In the genomic region with DNA sequence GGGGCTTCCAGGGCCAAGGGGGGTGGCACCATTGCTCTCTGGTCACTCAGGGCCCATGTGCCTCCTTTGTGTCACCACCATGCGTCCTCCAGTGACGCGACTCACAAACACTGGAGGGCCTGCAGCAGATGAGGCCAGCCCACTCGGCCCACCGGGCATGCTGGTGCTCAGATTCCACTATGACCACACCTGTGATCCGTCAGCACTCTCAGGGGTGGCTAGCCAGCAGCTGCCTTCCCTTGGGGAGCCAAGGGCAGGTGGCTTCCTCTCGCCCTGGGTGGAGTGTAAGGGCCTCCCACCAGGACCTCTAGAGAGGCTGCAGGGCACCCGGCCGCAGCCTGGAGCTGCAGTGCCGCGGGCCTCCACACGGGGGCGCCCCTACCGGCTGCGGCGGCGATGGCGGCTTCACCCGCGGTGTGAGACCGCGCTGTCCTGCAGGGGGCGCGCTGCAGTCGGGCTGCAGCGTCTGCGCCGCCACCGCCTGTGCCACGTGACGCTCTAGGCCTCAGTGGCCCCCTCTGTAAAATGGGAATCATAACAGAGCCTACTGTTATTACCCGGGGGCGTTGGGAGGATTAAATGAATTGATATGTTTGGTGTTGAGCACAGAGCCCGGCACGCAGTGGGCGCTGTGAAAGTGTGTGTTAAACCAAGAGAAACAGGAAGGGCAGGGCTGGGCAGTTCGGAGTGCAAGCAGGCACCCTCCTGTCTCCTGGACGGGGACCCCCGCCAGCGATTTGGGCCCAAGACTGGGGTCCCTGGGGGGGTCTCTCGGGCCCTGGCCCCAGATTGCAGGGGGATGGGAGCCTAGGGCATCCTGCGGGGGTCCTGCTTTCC, we compare ENCODE assay signal across 8 cellular contexts.
DNase-seq lines count a peak whose midpoint lies in the region; ATAC-seq and TF ChIP-seq lines count a peak whose summit lies in the region.

No MANE protein-coding gene starts in this region.

- no peaks in the 10 kb centered on the region for H3K9me3 ChIP-seq in mammary epithelial cell (replicated peaks; ENCODE audit: insufficient read depth, low read length)

- peak; percentile 85 for TF ChIP-seq RAD21 in Ishikawa (IDR thresholded peaks at IDR 0.05; ENCODE audit: low read depth)

- H3K4me3 Mint-ChIP-seq in activated B cell treated with CpG ODN at 0.5 μM for 24 hours: no peak overlapping the region

- no peak overlapping the region for H3K27ac ChIP-seq in mammary epithelial cell (ENCODE audit: insufficient read depth, low read depth, low read length)

- no peaks in the 10 kb centered on the region for H3K4me1 Mint-ChIP-seq in activated B cell treated with CpG ODN at 0.5 μM for 24 hours

- intact Hi-C loops in activated B cell treated with CpG ODN at 0.5 μM for 24 hours (cut with micrococcal nuclease): loop anchor here (1.0 to 2.0 kb wide), 4 partner anchors 134 to 298 kb away; no protein-coding TSS in a partner anchor
- intact Hi-C loops in mammary epithelial cell (cut with micrococcal nuclease): loop anchor here (1.0 to 10.0 kb wide), 5 partner anchors 50 to 306 kb away; a partner anchor contains a TSS
- intact Hi-C loops in lower leg skin (cut with DNase I; ENCODE audit: low total_unique reads): no loop called here

- peak; percentile 47; the same call in 1 of the 2 replicates for TF ChIP-seq EP300 in Ishikawa (IDR thresholded peaks at IDR 0.05; ENCODE audit: borderline replicate concordance)

- CTCF ChIA-PET in activated B cell treated with CpG ODN at 0.5 μM for 24 hours (lab: Charles Lee): interaction anchor here (0.7 to 4.8 kb wide), 12 partner anchors 10 to 295 kb away, joined by 3 to 51 read pairs (median 4); no protein-coding TSS in a partner anchor
- CTCF ChIA-PET in mammary epithelial cell (lab: Charles Lee; ENCODE audit: low non-redundant PET): interaction anchor here (0.6 to 1.0 kb wide), 2 partner anchors 25 to 56 kb away, joined by 4 read pairs; no protein-coding TSS in a partner anchor

- no peaks in the 10 kb centered on the region for H3K36me3 Mint-ChIP-seq in activated B cell treated with CpG ODN at 0.5 μM for 24 hours (ENCODE audit: low read depth)

- dilution Hi-C loops in mammary epithelial cell (cut with HindIII; ENCODE audit: low sequenced_read_pairs): no loop called here

- 18% methylated on average over 13 of the region's 42 CpGs for WGBS in mammary epithelial cell (ENCODE audit: low coverage, missing lambda C conversion rate)
- WGBS in lower leg skin, 2 donors: 44 to 47% methylated on average over 34 to 36 of the region's 42 CpGs

- POLR2A ChIA-PET in activated B cell treated with CpG ODN at 0.5 μM for 24 hours (lab: Charles Lee): interaction anchor here (0.8 kb wide), 2 partner anchors 189 to 195 kb away, joined by 4 to 5 read pairs; no protein-coding TSS in a partner anchor

- no peak overlapping the region for H3K27ac Mint-ChIP-seq in activated B cell treated with CpG ODN at 0.5 μM for 24 hours

- no peaks in the 10 kb centered on the region for H3K9me3 Mint-ChIP-seq in activated B cell treated with CpG ODN at 0.5 μM for 24 hours

- no peak overlapping the region for H3K4me2 ChIP-seq in mammary epithelial cell (ENCODE audit: insufficient read depth, low read depth, low read length)

- H3K27me3 ChIP-seq in mammary epithelial cell (ENCODE audit: insufficient read depth, low read length): no peaks in the 10 kb centered on the region

- DNase-seq in GF-D8 (lab: John Stamatoyannopoulos, UW) (peak; percentile 18), activated B cell treated with CpG ODN at 0.5 μM for 24 hours (peak; percentile 80), mammary epithelial cell (peak; percentile 20), lower leg skin (ENCODE audit: low spot score in 2 of 2) (peak in 1 of 2 donors; percentile 86), NCI-H2171 treated with DMSO at 0.1 percent for 48 hours (lab: John Stamatoyannopoulos, UW) (no peak)
- peak; percentile 62 to 67 for DNase-seq in stimulated activated CD8-positive, alpha-beta memory T cell treated with anti-CD3 and anti-CD28 coated beads, Interleukin-15, amount 100 ng/mL, for 48 hours (ENCODE audit: low read depth in 2 of 2)

- H3K36me3 ChIP-seq in mammary epithelial cell (ENCODE audit: insufficient read depth, low read length): no peaks in the 10 kb centered on the region

- no peak overlapping the region for H3K9ac ChIP-seq in mammary epithelial cell (ENCODE audit: insufficient read depth, low read length)

- TF ChIP-seq CTCF in activated B cell treated with CpG ODN at 0.5 μM for 24 hours (IDR thresholded peaks at IDR 0.05) (peak; percentile 99), mammary epithelial cell (conservative IDR thresholded peaks at IDR 0.05 in 1 of 2, IDR thresholded peaks at IDR 0.05 in 1 of 2; ENCODE audit: extremely low read depth in 1 of 2, insufficient read depth in 1 of 2, low read depth in 1 of 2, low read length in 2 of 2) (peak; percentile 82 to 90), lower leg skin (IDR thresholded peaks at IDR 0.05) (peak in 2 of 3 donors; percentile 76 to 85)

- no peak overlapping the region for H3K4me3 ChIP-seq in mammary epithelial cell (replicated peaks in 1 of 3; ENCODE audit: insufficient read depth in 1 of 3, low read depth in 2 of 3, low read length in 3 of 3)
- H3K4me3 ChIP-seq in lower leg skin (ENCODE audit: low read depth, poor library complexity, severe bottlenecking): no peak overlapping the region

- H2AFZ ChIP-seq in mammary epithelial cell (ENCODE audit: low read depth, low read length): no peak overlapping the region

- no peak for TF ChIP-seq POLR2A in lower leg skin (IDR thresholded peaks at IDR 0.05)

- no peaks in the 10 kb centered on the region for H4K20me1 ChIP-seq in mammary epithelial cell (ENCODE audit: insufficient read depth, low read length)

- no peaks in the 10 kb centered on the region for H3K79me2 ChIP-seq in mammary epithelial cell (ENCODE audit: insufficient read depth, low read length)

- BruUV-seq in mammary epithelial cell (replicated peaks; lab: Mats Ljungman, UMichigan): no TSS peak

- ATAC-seq in activated B cell treated with CpG ODN at 0.5 μM for 24 hours (ENCODE audit: low read depth) (peak; percentile 78), GM18520 (IDR thresholded peaks at IDR 0.05; ENCODE audit: unreplicated experiment) (no peak)

- H3K4me1 ChIP-seq in mammary epithelial cell (ENCODE audit: insufficient read depth, low read length): no peaks in the 10 kb centered on the region

- in situ Hi-C loops in mammary epithelial cell (cut with MboI; ENCODE audit: low sequenced_read_pairs in 2 of 2): loop anchor here in 1 of 2 donors (10.0 kb wide), 1 partner anchor 184 kb away; no protein-coding TSS in a partner anchor

- H3K27me3 Mint-ChIP-seq in activated B cell treated with CpG ODN at 0.5 μM for 24 hours: peaks cover 14% of the 10 kb centered on the region

TF ChIP-seq in Ishikawa, 13 proteins besides CTCF, POLR2A, EP300 and RAD21:
- TF ChIP-seq FOXM1 (IDR thresholded peaks at IDR 0.05; ENCODE audit: borderline replicate concordance, low read depth) (peak; percentile 24; the same call in 1 of the 2 replicates), TAF1 (IDR thresholded peaks at IDR 0.05; ENCODE audit: low read depth) (no peak), YY1 (IDR thresholded peaks at IDR 0.05; ENCODE audit: low read depth) (peak; percentile 81), TCF12 (IDR thresholded peaks at IDR 0.05; ENCODE audit: low read depth) (no peak; the same call in 1 of the 2 replicates), CREB1 (IDR thresholded peaks at IDR 0.05; ENCODE audit: low read depth) (no peak), ZBTB7A (IDR thresholded peaks at IDR 0.05; ENCODE audit: low read depth) (0 out of 2 replicates have a peak, but pooled peaks have one; percentile 29), TEAD4 (IDR thresholded peaks at IDR 0.05) (no peak), EGR1 (IDR thresholded peaks at IDR 0.05) (0 out of 2 replicates have a peak, but pooled peaks have one; percentile 25), CEBPB (IDR thresholded peaks at IDR 0.05) (no peak), NFIC (IDR thresholded peaks at IDR 0.05) (peak; percentile 27; the same call in 1 of the 2 replicates)
- TF ChIP-seq, protein P1, sequence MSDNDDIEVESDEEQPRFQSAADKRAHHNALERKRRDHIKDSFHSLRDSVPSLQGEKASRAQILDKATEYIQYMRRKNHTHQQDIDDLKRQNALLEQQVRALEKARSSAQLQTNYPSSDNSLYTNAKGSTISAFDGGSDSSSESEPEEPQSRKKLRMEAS (IDR thresholded peaks at IDR 0.05): peak; percentile 67
- TF ChIP-seq, protein P2, sequence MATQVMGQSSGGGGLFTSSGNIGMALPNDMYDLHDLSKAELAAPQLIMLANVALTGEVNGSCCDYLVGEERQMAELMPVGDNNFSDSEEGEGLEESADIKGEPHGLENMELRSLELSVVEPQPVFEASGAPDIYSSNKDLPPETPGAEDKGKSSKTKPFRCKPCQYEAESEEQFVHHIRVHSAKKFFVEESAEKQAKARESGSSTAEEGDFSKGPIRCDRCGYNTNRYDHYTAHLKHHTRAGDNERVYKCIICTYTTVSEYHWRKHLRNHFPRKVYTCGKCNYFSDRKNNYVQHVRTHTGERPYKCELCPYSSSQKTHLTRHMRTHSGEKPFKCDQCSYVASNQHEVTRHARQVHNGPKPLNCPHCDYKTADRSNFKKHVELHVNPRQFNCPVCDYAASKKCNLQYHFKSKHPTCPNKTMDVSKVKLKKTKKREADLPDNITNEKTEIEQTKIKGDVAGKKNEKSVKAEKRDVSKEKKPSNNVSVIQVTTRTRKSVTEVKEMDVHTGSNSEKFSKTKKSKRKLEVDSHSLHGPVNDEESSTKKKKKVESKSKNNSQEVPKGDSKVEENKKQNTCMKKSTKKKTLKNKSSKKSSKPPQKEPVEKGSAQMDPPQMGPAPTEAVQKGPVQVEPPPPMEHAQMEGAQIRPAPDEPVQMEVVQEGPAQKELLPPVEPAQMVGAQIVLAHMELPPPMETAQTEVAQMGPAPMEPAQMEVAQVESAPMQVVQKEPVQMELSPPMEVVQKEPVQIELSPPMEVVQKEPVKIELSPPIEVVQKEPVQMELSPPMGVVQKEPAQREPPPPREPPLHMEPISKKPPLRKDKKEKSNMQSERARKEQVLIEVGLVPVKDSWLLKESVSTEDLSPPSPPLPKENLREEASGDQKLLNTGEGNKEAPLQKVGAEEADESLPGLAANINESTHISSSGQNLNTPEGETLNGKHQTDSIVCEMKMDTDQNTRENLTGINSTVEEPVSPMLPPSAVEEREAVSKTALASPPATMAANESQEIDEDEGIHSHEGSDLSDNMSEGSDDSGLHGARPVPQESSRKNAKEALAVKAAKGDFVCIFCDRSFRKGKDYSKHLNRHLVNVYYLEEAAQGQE (IDR thresholded peaks at IDR 0.05; ENCODE audit: low read depth): no peak
- TF ChIP-seq, protein P3, sequence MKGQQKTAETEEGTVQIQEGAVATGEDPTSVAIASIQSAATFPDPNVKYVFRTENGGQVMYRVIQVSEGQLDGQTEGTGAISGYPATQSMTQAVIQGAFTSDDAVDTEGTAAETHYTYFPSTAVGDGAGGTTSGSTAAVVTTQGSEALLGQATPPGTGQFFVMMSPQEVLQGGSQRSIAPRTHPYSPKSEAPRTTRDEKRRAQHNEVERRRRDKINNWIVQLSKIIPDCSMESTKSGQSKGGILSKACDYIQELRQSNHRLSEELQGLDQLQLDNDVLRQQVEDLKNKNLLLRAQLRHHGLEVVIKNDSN (IDR thresholded peaks at IDR 0.05): peak; percentile 98
TF ChIP-seq in Ishikawa: peak in this region for 7.
